ENCODE assay signal across 9 cellular contexts in genomic region chrX:108439434-108439883, GRCh38. TPM values are rescaled to one million over a fixed set of nuclear protein-coding genes. Genes with fewer than 3 reads are reported as not detected.
DNase-seq lines count a peak whose midpoint lies in the region; ATAC-seq, FAIRE-seq and TF ChIP-seq lines count a peak whose summit lies in the region.
"Had no signal": no experiment of that assay in that cellular context is flagged by ENCODE, and none has a peak within 500 bp of the region (broad histone marks: within the 10 kb centered on the region; RNA-seq: fewer than 3 reads in every experiment).

TSS of gene COL4A5 (plus strand) at chrX:108439838. CDS start at chrX:108440126, 288 bp downstream.

- H3K4me3 ChIP-seq in small intestine (ENCODE audit: low read depth in 1 of 2, low read length in 2 of 2), result peak within 1 kb of the TSS in 1 of 2 donors; percentile 27

- no peaks in the 10 kb centered on the region for H3K36me3 ChIP-seq in small intestine (ENCODE audit: control insufficient read depth in 2 of 2, insufficient read depth in 2 of 2, low read length in 2 of 2)

- no peaks in the 10 kb centered on the region for H3K4me1 Mint-ChIP-seq in activated CD4-positive, alpha-beta T cell treated with anti-CD3 and anti-CD28 coated beads, Interleukin-2, amount 10 ng/mL, durations not matched to agents 7 days and 5 days
- peaks cover 57% of the 10 kb centered on the region for H3K4me1 Mint-ChIP-seq in chondrocyte (ENCODE audit: low read depth)

- ATAC-seq in GM19328 (IDR thresholded peaks at IDR 0.05; ENCODE audit: unreplicated experiment), result no peak

- POLR2A ChIA-PET in activated CD4-positive, alpha-beta T cell treated with anti-CD3 and anti-CD28 coated beads, Interleukin-2, amount 10 ng/mL, durations not matched to agents 7 days and 5 days (lab: Charles Lee), result no interaction called here

- no peak for TF ChIP-seq CTCF in chondrocyte (IDR thresholded peaks at IDR 0.05)

- peak within 1 kb of the TSS; percentile 7 for H3K4me3 Mint-ChIP-seq in activated CD4-positive, alpha-beta T cell treated with anti-CD3 and anti-CD28 coated beads, Interleukin-2, amount 10 ng/mL, durations not matched to agents 7 days and 5 days
- H3K4me3 Mint-ChIP-seq in chondrocyte (ENCODE audit: unreplicated experiment), result peak within 1 kb of the TSS; percentile 90

- no peaks in the 10 kb centered on the region for H3K9me3 Mint-ChIP-seq in activated CD4-positive, alpha-beta T cell treated with anti-CD3 and anti-CD28 coated beads, Interleukin-2, amount 10 ng/mL, durations not matched to agents 7 days and 5 days
- H3K9me3 Mint-ChIP-seq in chondrocyte (ENCODE audit: low read depth), result no peaks in the 10 kb centered on the region

- no peaks in the 10 kb centered on the region for H3K36me3 Mint-ChIP-seq in activated CD4-positive, alpha-beta T cell treated with anti-CD3 and anti-CD28 coated beads, Interleukin-2, amount 10 ng/mL, durations not matched to agents 7 days and 5 days (ENCODE audit: low read depth)
- H3K36me3 Mint-ChIP-seq in chondrocyte (ENCODE audit: low read depth), result no peaks in the 10 kb centered on the region

- WGBS in small intestine, 3 donors, result 1 to 21% (median 10%) methylated on average over 12 of the region's 12 CpGs

- CTCF ChIA-PET in activated CD4-positive, alpha-beta T cell treated with anti-CD3 and anti-CD28 coated beads, Interleukin-2, amount 10 ng/mL, durations not matched to agents 7 days and 5 days (lab: Charles Lee), result no interaction called here

- no peaks in the 10 kb centered on the region for H3K4me1 ChIP-seq in small intestine (ENCODE audit: control insufficient read depth in 2 of 2, insufficient read depth in 1 of 2, low read depth in 1 of 2, low read length in 1 of 2)

- no peak within 1 kb of the TSS for H3K27ac Mint-ChIP-seq in activated CD4-positive, alpha-beta T cell treated with anti-CD3 and anti-CD28 coated beads, Interleukin-2, amount 10 ng/mL, durations not matched to agents 7 days and 5 days
- H3K27ac Mint-ChIP-seq in chondrocyte (ENCODE audit: unreplicated experiment), result peak within 1 kb of the TSS; percentile 91

- FAIRE-seq in small intestine (lab: Jason Lieb, UNC), result no peak
- FAIRE-seq: colon had no signal

- H3K27me3 Mint-ChIP-seq in activated CD4-positive, alpha-beta T cell treated with anti-CD3 and anti-CD28 coated beads, Interleukin-2, amount 10 ng/mL, durations not matched to agents 7 days and 5 days, result peaks cover 32% of the 10 kb centered on the region
- no peaks in the 10 kb centered on the region for H3K27me3 Mint-ChIP-seq in chondrocyte (ENCODE audit: low read depth)

- H3K9me3 ChIP-seq in small intestine (ENCODE audit: control insufficient read depth, low read depth), result no peaks in the 10 kb centered on the region

- no peak for DNase-seq in activated CD4-positive, alpha-beta T cell treated with anti-CD3 and anti-CD28 coated beads, Interleukin-2, amount 10 ng/mL, durations not matched to agents 7 days and 5 days
- DNase-seq in activated CD4-positive, alpha-beta T cell treated with anti-CD3 and anti-CD28 coated beads for 1 hour, result no peak
- peak; percentile 96 for DNase-seq in NCI-H69 (lab: John Stamatoyannopoulos, UW)
- DNase-seq in chondrocyte (ENCODE audit: low spot score), result no peak
- DNase-seq in iris pigment epithelial cell (ENCODE audit: low read depth), result peak; percentile 91
- DNase-seq in small intestine, result peak; percentile 1
- DNase-seq in SHP77 treated with DMSO at 0.1 percent for 48 hours (lab: John Stamatoyannopoulos, UW), result no peak

- H3K27ac ChIP-seq in small intestine (ENCODE audit: low read depth in 1 of 2, low read length in 1 of 2), result no peak within 1 kb of the TSS

- H3K27me3 ChIP-seq in small intestine (ENCODE audit: control insufficient read depth in 2 of 2, insufficient read depth in 2 of 2, low read length in 2 of 2), result no peaks in the 10 kb centered on the region

RNA-seq across cellular contexts. Expression of gene COL4A5, which starts in this region (rescaled TPM):
- not detected for total RNA-seq in activated CD4-positive, alpha-beta T cell treated with anti-CD3 and anti-CD28 coated beads, Interleukin-2, amount 10 ng/mL, durations not matched to agents 7 days and 5 days
- total RNA-seq in chondrocyte, result 210 to 273 TPM (median 211 TPM) in 3 replicates
- 1 to 10 TPM in 1 of 3 donors, not detected in 2; 1.8 TPM for polyA plus RNA-seq in small intestine

Comparison
In these comparisons a context has a peak if more than half of its experiments do, and no peak if none do; other contexts are left out.
1. RNA of gene COL4A5 (total RNA-seq): 210 to 273 TPM in chondrocyte; not detected in activated CD4-positive, alpha-beta T cell treated with anti-CD3 and anti-CD28 coated beads, Interleukin-2, amount 10 ng/mL, durations not matched to agents 7 days and 5 days; every median in the first group is over 100 times any median in the second.
2. DNase-seq: peak in NCI-H69 (single experiment), iris pigment epithelial cell (single experiment) and small intestine (single experiment); none in activated CD4-positive, alpha-beta T cell treated with anti-CD3 and anti-CD28 coated beads, Interleukin-2, amount 10 ng/mL, durations not matched to agents 7 days and 5 days (single experiment), activated CD4-positive, alpha-beta T cell treated with anti-CD3 and anti-CD28 coated beads for 1 hour (single experiment), chondrocyte (single experiment) and SHP77 treated with DMSO at 0.1 percent for 48 hours (single experiment).